In genomic region chr2:122031544-122032263, GRCh38 we compare ENCODE assay signal across 15 cellular contexts.
DNase-seq lines count a peak whose midpoint lies in the region; ATAC-seq and TF ChIP-seq lines count a peak whose summit lies in the region.
"Had no signal": no experiment of that assay in that cellular context is flagged by ENCODE, and none has a peak within 500 bp of the region (broad histone marks: within the 10 kb centered on the region; RNA-seq: fewer than 3 reads in every experiment).

No MANE protein-coding gene starts in this region.

- H3K9ac ChIP-seq in fibroblast of lung (ENCODE audit: insufficient read depth, low read length), result no peak overlapping the region

- TF ChIP-seq CTCF in fibroblast of lung (conservative IDR thresholded peaks at IDR 0.05 in 1 of 2, IDR thresholded peaks at IDR 0.05 in 1 of 2; ENCODE audit: low read depth in 1 of 2, low read length in 2 of 2), result no peak
- no peak for TF ChIP-seq CTCF in GM20000 (IDR thresholded peaks at IDR 0.05; ENCODE audit: extremely low read depth, missing control alignments)
- TF ChIP-seq CTCF in ovary (IDR thresholded peaks at IDR 0.05), result no peak

- H3K4me1 ChIP-seq in fibroblast of lung (ENCODE audit: control insufficient read depth, extremely low read depth, insufficient read depth, low read length) (peaks cover 13% of the 10 kb centered on the region), ovary (ENCODE audit: insufficient read depth) (no peaks in the 10 kb centered on the region)

- no peaks in the 10 kb centered on the region for H4K20me1 ChIP-seq in fibroblast of lung (ENCODE audit: control insufficient read depth, extremely low read depth, insufficient read depth, low read length)

- no peaks in the 10 kb centered on the region for H3K27me3 ChIP-seq in fibroblast of lung (ENCODE audit: control insufficient read depth, insufficient read depth, low read length)
- no peaks in the 10 kb centered on the region for H3K27me3 ChIP-seq in ovary

- H3K79me2 ChIP-seq in fibroblast of lung (ENCODE audit: control insufficient read depth, insufficient read depth, low read length), result no peaks in the 10 kb centered on the region

- no peak for TF ChIP-seq POLR2A in ovary (IDR thresholded peaks at IDR 0.05)

- no peak overlapping the region for H3K4me2 ChIP-seq in fibroblast of lung (ENCODE audit: extremely low read depth, insufficient read depth, low read length)

- intact Hi-C loops in ovary (cut with DNase I), result no loop called here

- WGBS in ovary, 3 donors, result 66 to 70% (median 68%) methylated on average over 10 of the region's 10 CpGs

- H3K4me3 ChIP-seq in fibroblast of lung (replicated peaks in 1 of 4; ENCODE audit: control extremely low read depth in 1 of 4, insufficient read depth in 1 of 4, low read depth in 3 of 4, low read length in 4 of 4), result no peak overlapping the region
- no peak overlapping the region for H3K4me3 ChIP-seq in ovary

- no peaks in the 10 kb centered on the region for H3K36me3 ChIP-seq in fibroblast of lung (ENCODE audit: control insufficient read depth, insufficient read depth, low read length)
- H3K36me3 ChIP-seq in ovary, result no peaks in the 10 kb centered on the region

- H3K27ac ChIP-seq in fibroblast of lung (ENCODE audit: insufficient read depth, low read length) (no peak overlapping the region), ovary (no peak overlapping the region)

- TF ChIP-seq EP300 in ovary (IDR thresholded peaks at IDR 0.05), result no peak

- no peak overlapping the region for H2AFZ ChIP-seq in fibroblast of lung (ENCODE audit: low read length)

- DNase-seq in Daoy (ENCODE audit: low read depth) (peak; percentile 30), NCI-H69 (lab: John Stamatoyannopoulos, UW) (peak; percentile 39), fibroblast of lung (ENCODE audit: low read depth in 2 of 2) (peak; percentile 7 to 21), GM20000 (ENCODE audit: low spot score) (no peak), islet precursor cell (no peak), ovary (no peak)
- no peak for DNase-seq in activated CD8-positive, alpha-beta memory T cell treated with anti-CD3 and anti-CD28 coated beads for 24 hours
- DNase-seq: activated T-cell treated with anti-CD3 and anti-CD28 coated beads, Interleukin-2, amount 50 U/mL, for 72 hours; CD8-positive, alpha-beta memory T cell; effector memory CD8-positive, alpha-beta T cell; H7; kidney glomerular epithelial cell; naive B cell; NCI-H2171 had no signal

- ATAC-seq in HG02678 (IDR thresholded peaks at IDR 0.05; ENCODE audit: unreplicated experiment), result peak; percentile 68
- ATAC-seq: activated T-cell treated with anti-CD3 and anti-CD28 coated beads, Interleukin-2, amount 50 U/mL, for 72 hours; effector memory CD8-positive, alpha-beta T cell had no signal

- no peaks in the 10 kb centered on the region for H3K9me3 ChIP-seq in fibroblast of lung (ENCODE audit: control insufficient read depth, insufficient read depth, low read depth, low read length)
- no peaks in the 10 kb centered on the region for H3K9me3 ChIP-seq in ovary

Comparison
In these comparisons a context has a peak if more than half of its experiments do, and no peak if none do; other contexts are left out.
1. DNase-seq: peak in Daoy (single experiment), NCI-H69 (single experiment) and fibroblast of lung (2 of 2); none in GM20000 (single experiment), activated CD8-positive, alpha-beta memory T cell treated with anti-CD3 and anti-CD28 coated beads for 24 hours (single experiment), islet precursor cell (single experiment) and ovary (0 of 5).